In genomic region chr12:129729170-129729569, GRCh38 we compare ENCODE assay signal across 29 cellular contexts.
"Had no signal": no experiment of that assay in that cellular context is flagged by ENCODE, and none has a peak within 500 bp of the region (broad histone marks: within the 10 kb centered on the region; RNA-seq: fewer than 3 reads in every experiment).

No MANE protein-coding gene starts in this region.

- H3K36me3 ChIP-seq: stomach, suprapubic skin, thoracic aorta, thyroid gland, tibial artery, tibial nerve, transverse colon, upper lobe of left lung, upper lobe of right lung, uterus, vagina had no signal

- H3K4me1 Mint-ChIP-seq: stimulated activated effector memory CD8-positive, alpha-beta T cell treated with anti-CD3 and anti-CD28 coated beads, Interleukin-12 subunit alpha, Interleukin-12 subunit beta, amount 100 ng/mL, for 72 hours; stimulated activated memory B cell treated with anti-CD40 and anti-IgM and Interleukin-4, amounts not matched to agents 10 μg/mL and 1 μg/mL and 100 μg/mL, for 72 hours; stimulated activated naive B cell treated with anti-CD40 and anti-IgM and Interleukin-4, amounts not matched to agents 10 μg/mL and 1 μg/mL and 100 μg/mL, for 72 hours; stimulated activated naive CD8-positive, alpha-beta T cell treated with anti-CD3 and anti-CD28 coated beads, Interleukin-15, amount 100 ng/mL, for 72 hours had no signal

- DNase-seq: stimulated activated CD4-positive, alpha-beta T cell treated with anti-CD3 and anti-CD28 coated beads, Interleukin-2, amount 100 ng/mL, for 48 hours; stimulated activated CD4-positive, alpha-beta T cell treated with anti-CD3 and anti-CD28 coated beads, Interleukin-4, amount 100 ng/mL, for 1 hour; stimulated activated CD4-positive, alpha-beta T cell treated with anti-CD3 and anti-CD28 coated beads, Interleukin-4, amount 100 ng/mL, for 24 hours; stimulated activated CD4-positive, alpha-beta T cell treated with anti-CD3 and anti-CD28 coated beads, Interleukin-4, amount 100 ng/mL, for 4 hours; stimulated activated CD8-positive, alpha-beta memory T cell treated with anti-CD3 and anti-CD28 coated beads, Interleukin-4, amount 100 ng/mL, for 48 hours; stimulated activated naive B cell treated with anti-CD40 and anti-IgM and Interleukin-4, amounts not matched to agents 10 μg/mL and 1 μg/mL and 100 μg/mL, for 72 hours; stimulated activated naive CD4-positive, alpha-beta T cell; stimulated activated naive CD4-positive, alpha-beta T cell treated with Interleukin-2 at 50 U/mL for 16 hours; stimulated activated naive CD8-positive, alpha-beta T cell treated with anti-CD3 and anti-CD28 coated beads, Interleukin-15, amount 100 ng/mL, for 72 hours; stimulated activated naive CD8-positive, alpha-beta T cell treated with anti-CD3 and anti-CD28 coated beads, Interleukin-15, Interleukin-2, amounts not matched to agents 100 U/mL and 50 U/mL, for 24 hours; stomach; substantia nigra; testis; thyroid gland; tibial artery; transverse colon; trophoblast cell; upper lobe of left lung; upper lobe of right lung; uterus had no signal

- H3K27me3 ChIP-seq: stomach, suprapubic skin, testis, thyroid gland, tibial artery, tibial nerve, transverse colon, upper lobe of left lung, upper lobe of right lung, uterus, vagina had no signal

- ATAC-seq: stimulated activated effector memory CD8-positive, alpha-beta T cell treated with anti-CD3 and anti-CD28 coated beads, Interleukin-12 subunit alpha, Interleukin-12 subunit beta, amount 100 ng/mL, for 72 hours; stimulated activated memory B cell treated with anti-CD40 and anti-IgM and Interleukin-4, amounts not matched to agents 10 μg/mL and 1 μg/mL and 100 μg/mL, for 72 hours; stimulated activated naive B cell treated with anti-CD40 and anti-IgM and Interleukin-4, amounts not matched to agents 10 μg/mL and 1 μg/mL and 100 μg/mL, for 72 hours; stimulated activated naive CD8-positive, alpha-beta T cell treated with anti-CD3 and anti-CD28 coated beads, Interleukin-15, amount 100 ng/mL, for 72 hours; stimulated activated naive CD8-positive, alpha-beta T cell treated with anti-CD3 and anti-CD28 coated beads, Interleukin-15, Interleukin-2, amounts not matched to agents 100 U/mL and 50 U/mL, for 24 hours; upper lobe of right lung had no signal

- H3K4me3 Mint-ChIP-seq: stimulated activated effector memory CD8-positive, alpha-beta T cell treated with anti-CD3 and anti-CD28 coated beads, Interleukin-12 subunit alpha, Interleukin-12 subunit beta, amount 100 ng/mL, for 72 hours; stimulated activated memory B cell treated with anti-CD40 and anti-IgM and Interleukin-4, amounts not matched to agents 10 μg/mL and 1 μg/mL and 100 μg/mL, for 72 hours; stimulated activated naive B cell treated with anti-CD40 and anti-IgM and Interleukin-4, amounts not matched to agents 10 μg/mL and 1 μg/mL and 100 μg/mL, for 72 hours; stimulated activated naive CD8-positive, alpha-beta T cell treated with anti-CD3 and anti-CD28 coated beads, Interleukin-15, amount 100 ng/mL, for 72 hours; stimulated activated naive CD8-positive, alpha-beta T cell treated with anti-CD3 and anti-CD28 coated beads, Interleukin-15, Interleukin-2, amounts not matched to agents 100 ng/mL and 50 ng/mL, for 24 hours; type B pancreatic cell had no signal

- FAIRE-seq: urothelium cell line had no signal

- H3K36me3 Mint-ChIP-seq: stimulated activated effector memory CD8-positive, alpha-beta T cell treated with anti-CD3 and anti-CD28 coated beads, Interleukin-12 subunit alpha, Interleukin-12 subunit beta, amount 100 ng/mL, for 72 hours; stimulated activated memory B cell treated with anti-CD40 and anti-IgM and Interleukin-4, amounts not matched to agents 10 μg/mL and 1 μg/mL and 100 μg/mL, for 72 hours; stimulated activated naive B cell treated with anti-CD40 and anti-IgM and Interleukin-4, amounts not matched to agents 10 μg/mL and 1 μg/mL and 100 μg/mL, for 72 hours; type B pancreatic cell had no signal

- H3K27ac ChIP-seq: stomach, suprapubic skin, testis, thoracic aorta, thyroid gland, tibial artery, tibial nerve, transverse colon, upper lobe of left lung, upper lobe of right lung, uterus, vagina had no signal

- H3K9me3 ChIP-seq: testis, thoracic aorta, thyroid gland, transverse colon, upper lobe of right lung, uterus, vagina had no signal

- H3K4me3 ChIP-seq: stomach, suprapubic skin, testis, thoracic aorta, thyroid gland, tibial artery, tibial nerve, transverse colon, upper lobe of left lung, upper lobe of right lung, uterus, vagina had no signal

- H3K27me3 Mint-ChIP-seq: stimulated activated memory B cell treated with anti-CD40 and anti-IgM and Interleukin-4, amounts not matched to agents 10 μg/mL and 1 μg/mL and 100 μg/mL, for 72 hours; stimulated activated naive B cell treated with anti-CD40 and anti-IgM and Interleukin-4, amounts not matched to agents 10 μg/mL and 1 μg/mL and 100 μg/mL, for 72 hours; stimulated activated naive CD8-positive, alpha-beta T cell treated with anti-CD3 and anti-CD28 coated beads, Interleukin-15, amount 100 ng/mL, for 72 hours; stimulated activated naive CD8-positive, alpha-beta T cell treated with anti-CD3 and anti-CD28 coated beads, Interleukin-15, Interleukin-2, amounts not matched to agents 100 ng/mL and 50 ng/mL, for 24 hours had no signal

- H3K4me1 ChIP-seq: stomach, suprapubic skin, testis, thyroid gland, tibial artery, tibial nerve, transverse colon, upper lobe of left lung, upper lobe of right lung, uterus, vagina had no signal

- H3K27ac Mint-ChIP-seq: stimulated activated effector memory CD8-positive, alpha-beta T cell treated with anti-CD3 and anti-CD28 coated beads, Interleukin-12 subunit alpha, Interleukin-12 subunit beta, amount 100 ng/mL, for 72 hours; stimulated activated memory B cell treated with anti-CD40 and anti-IgM and Interleukin-4, amounts not matched to agents 10 μg/mL and 1 μg/mL and 100 μg/mL, for 72 hours; stimulated activated naive B cell treated with anti-CD40 and anti-IgM and Interleukin-4, amounts not matched to agents 10 μg/mL and 1 μg/mL and 100 μg/mL, for 72 hours; stimulated activated naive CD8-positive, alpha-beta T cell treated with anti-CD3 and anti-CD28 coated beads, Interleukin-15, amount 100 ng/mL, for 72 hours; stimulated activated naive CD8-positive, alpha-beta T cell treated with anti-CD3 and anti-CD28 coated beads, Interleukin-15, Interleukin-2, amounts not matched to agents 100 ng/mL and 50 ng/mL, for 24 hours; type B pancreatic cell had no signal
